In genomic region chr1:221987860-221988520, GRCh38 we compare ENCODE assay signal across 1 cellular context.
A peak's percentile ranks its signal among the peaks of the same experiment; 100 is the strongest.
TF ChIP-seq lines count a peak whose summit lies in the region.

No MANE protein-coding gene starts in this region.

TF ChIP-seq in K562, 482 proteins besides CTCF, POLR2A, EP300 and RAD21 (continued from another document and continues in another):
- TF ChIP-seq ARID3A (IDR thresholded peaks at IDR 0.05; ENCODE audit: borderline replicate concordance, low read depth, low read length) (no peak), STAT5A (IDR thresholded peaks at IDR 0.05; ENCODE audit: borderline replicate concordance, low read length) (peak; percentile 42; the same call in 1 of the 2 replicates), LEF1 (IDR thresholded peaks at IDR 0.05) (peak; percentile 47; the same call in 1 of the 2 replicates), DACH1 (IDR thresholded peaks at IDR 0.05; ENCODE audit: partially characterized antibody) (peak; percentile 50), CCNT2 (IDR thresholded peaks at IDR 0.05; ENCODE audit: borderline replicate concordance, extremely low read depth, insufficient read length, low read depth, low read length) (peak; percentile 27), ATF1 (CRISPR knock-in tag; IDR thresholded peaks at IDR 0.05) (no peak), ATF1 (tag; IDR thresholded peaks at IDR 0.05) (peak; percentile 76), FOXJ2 (tag; IDR thresholded peaks at IDR 0.05) (no peak), MXI1 (IDR thresholded peaks at IDR 0.05; ENCODE audit: low read depth, low read length) (no peak), TARDBP (IDR thresholded peaks at IDR 0.05) (no peak), PRDM10 (IDR thresholded peaks at IDR 0.05; ENCODE audit: partially characterized antibody) (peak; percentile 45), ZNF444 (CRISPR knock-in tag; IDR thresholded peaks at IDR 0.05) (no peak), DDX20 (tag; IDR thresholded peaks at IDR 0.05; ENCODE audit: low read depth) (no peak), ERF (CRISPR knock-in tag; IDR thresholded peaks at IDR 0.05) (no peak), MAFK (IDR thresholded peaks at IDR 0.05; ENCODE audit: low read length) (peak; percentile 79), DMBX1 (CRISPR knock-in tag; IDR thresholded peaks at IDR 0.05; ENCODE audit: borderline replicate concordance) (peak; percentile 58; the same call in 1 of the 2 replicates), SPI1 (IDR thresholded peaks at IDR 0.05; ENCODE audit: borderline replicate concordance, low read depth, low read length) (no peak), ZNF584 (CRISPR knock-in tag; IDR thresholded peaks at IDR 0.05; ENCODE audit: low read depth) (no peak; the same call in 1 of the 2 replicates), CREM (IDR thresholded peaks at IDR 0.05; ENCODE audit: low read depth) (peak; percentile 75), ELF2 (CRISPR knock-in tag; IDR thresholded peaks at IDR 0.05) (no peak), RB1 (IDR thresholded peaks at IDR 0.05; ENCODE audit: low read depth) (no peak), NCOR1 (IDR thresholded peaks at IDR 0.05) (peak; percentile 65), CREB5 (CRISPR knock-in tag; IDR thresholded peaks at IDR 0.05) (no peak), ZNF644 (tag; IDR thresholded peaks at IDR 0.05; ENCODE audit: low read depth) (peak; percentile 45; the same call in 1 of the 2 replicates), SREBF2 (CRISPR knock-in tag; IDR thresholded peaks at IDR 0.05) (no peak), ZKSCAN8 (CRISPR knock-in tag; IDR thresholded peaks at IDR 0.05) (0 out of 2 replicates have a peak, but pooled peaks have one; percentile 54), GABPB2 (CRISPR knock-in tag; conservative IDR thresholded peaks at IDR 0.05) (no peak), MTA1 (IDR thresholded peaks at IDR 0.05; ENCODE audit: borderline replicate concordance) (0 out of 2 replicates have a peak, but pooled peaks have one; percentile 61), FOXA1 (IDR thresholded peaks at IDR 0.05; ENCODE audit: borderline replicate concordance) (no peak), CEBPB (tag; IDR thresholded peaks at IDR 0.05) (no peak), FUS (optimal IDR thresholded peaks at IDR 0.05; ENCODE audit: low read depth, low read length) (no peak), ZNF668 (CRISPR knock-in tag; IDR thresholded peaks at IDR 0.05) (no peak), RBBP5 (IDR thresholded peaks at IDR 0.05; ENCODE audit: borderline replicate concordance, insufficient read depth, low read length, poor library complexity, severe bottlenecking) (no peak), PHF8 (IDR thresholded peaks at IDR 0.05; ENCODE audit: borderline replicate concordance, low read length) (no peak), ILK (tag; IDR thresholded peaks at IDR 0.05; ENCODE audit: borderline replicate concordance, low read depth) (no peak), SETDB1 (IDR thresholded peaks at IDR 0.05; ENCODE audit: low read length) (no peak), ZNF696 (CRISPR knock-in tag; conservative IDR thresholded peaks at IDR 0.05) (no peak), HBP1 (CRISPR knock-in tag; IDR thresholded peaks at IDR 0.05) (no peak), RFX1 (IDR thresholded peaks at IDR 0.05) (no peak), MECOM (CRISPR knock-in tag; IDR thresholded peaks at IDR 0.05) (peak; percentile 79; the same call in 1 of the 2 replicates), JUND (IDR thresholded peaks at IDR 0.05; ENCODE audit: borderline replicate concordance, low read depth, low read length) (peak; percentile 99), JUND (tag; IDR thresholded peaks at IDR 0.05; ENCODE audit: borderline replicate concordance, low read depth, low read length) (peak; percentile 100), ZHX1 (conservative IDR thresholded peaks at IDR 0.05; ENCODE audit: low read length) (no peak), SMAD4 (CRISPR knock-in tag; conservative IDR thresholded peaks at IDR 0.05) (no peak), FOSL1 (tag; conservative IDR thresholded peaks at IDR 0.05) (peak; percentile 100), TAL1 (IDR thresholded peaks at IDR 0.05) (peak; percentile 18; the same call in 1 of the 2 replicates), POLR2AphosphoS2 (IDR thresholded peaks at IDR 0.05; ENCODE audit: low read length) (no peak), HMG20A (CRISPR knock-in tag; conservative IDR thresholded peaks at IDR 0.05) (no peak), FOXO4 (CRISPR knock-in tag; IDR thresholded peaks at IDR 0.05) (no peak), HNRNPUL1 (IDR thresholded peaks at IDR 0.05; ENCODE audit: low read length) (no peak), NELFE (IDR thresholded peaks at IDR 0.05; ENCODE audit: insufficient read depth, insufficient read length) (no peak), ZNF586 (CRISPR knock-in tag; conservative IDR thresholded peaks at IDR 0.05) (no peak), PTRF (tag; IDR thresholded peaks at IDR 0.05) (no peak), CUX1 (CRISPR knock-in tag; IDR thresholded peaks at IDR 0.05) (no peak), MYBL2 (IDR thresholded peaks at IDR 0.05; ENCODE audit: low read depth) (no peak), MYBL2 (CRISPR knock-in tag; IDR thresholded peaks at IDR 0.05; ENCODE audit: borderline replicate concordance) (no peak), L3MBTL2 (IDR thresholded peaks at IDR 0.05) (peak; percentile 29; the same call in 1 of the 2 replicates), MTA3 (IDR thresholded peaks at IDR 0.05; ENCODE audit: borderline replicate concordance) (peak; percentile 41; the same call in 1 of the 2 replicates)
